Comparison of ENCODE assay signal across 10 cellular contexts in the genomic region with DNA sequence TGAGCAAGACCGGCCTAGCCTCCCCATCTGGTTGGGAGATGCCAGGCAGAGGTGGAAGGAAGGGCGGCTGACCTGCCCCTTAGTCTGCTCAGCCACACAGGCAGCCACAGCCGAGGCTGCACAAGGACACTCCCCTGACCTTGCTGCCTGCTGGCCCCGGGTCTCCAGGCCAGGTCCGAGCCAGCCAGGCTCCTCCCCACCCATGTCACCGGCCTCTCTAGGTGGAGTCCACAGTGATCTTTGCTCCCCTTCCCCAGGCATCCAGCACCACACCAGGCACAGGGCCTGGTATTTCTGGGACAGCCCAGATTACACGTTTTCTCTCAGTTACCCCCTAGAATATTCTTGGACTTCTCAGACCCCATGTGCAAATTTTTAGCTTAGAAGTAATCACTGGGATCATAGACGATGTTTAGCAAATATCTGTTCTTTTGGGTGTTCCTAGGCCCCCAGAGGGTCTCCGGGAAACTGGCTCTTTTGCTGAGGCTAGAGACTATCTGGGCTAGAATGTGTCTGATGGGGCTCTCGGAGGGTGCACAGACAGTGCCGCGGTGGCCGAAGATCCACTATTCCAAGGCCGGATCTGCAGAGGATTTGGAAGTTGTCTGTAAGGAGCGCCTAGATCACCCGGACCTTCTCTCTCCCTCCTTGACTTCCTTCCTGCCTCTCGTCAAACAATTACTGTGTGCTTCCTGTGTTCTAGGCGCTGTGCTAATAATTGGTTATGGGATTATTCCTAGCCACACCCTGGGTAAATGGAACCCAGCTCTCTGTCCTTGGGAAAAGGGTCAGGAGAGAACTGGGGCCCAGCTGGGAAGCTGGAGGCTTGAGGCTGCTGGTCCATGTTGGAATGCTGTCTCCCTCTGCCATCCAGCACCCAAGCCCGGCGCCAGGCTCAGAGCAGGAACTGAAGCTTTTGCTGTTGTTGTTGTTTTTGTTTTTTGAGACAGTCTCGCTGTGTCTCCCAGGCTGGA. TPM values are rescaled to one million over a fixed set of nuclear protein-coding genes. Genes with fewer than 3 reads are reported as not detected.
DNase-seq lines count a peak whose midpoint lies in the region; ATAC-seq, FAIRE-seq and TF ChIP-seq lines count a peak whose summit lies in the region.
"Had no signal": no experiment of that assay in that cellular context is flagged by ENCODE, and none has a peak within 500 bp of the region (broad histone marks: within the 10 kb centered on the region; RNA-seq: fewer than 3 reads in every experiment).

No MANE protein-coding gene starts in this region.

- no peak for FAIRE-seq in small intestine (lab: Jason Lieb, UNC)
- FAIRE-seq: keratinocyte had no signal

- no peaks in the 10 kb centered on the region for H3K36me3 ChIP-seq in GM23248 (ENCODE audit: low read depth)
- no peaks in the 10 kb centered on the region; the same call in 1 of the 2 replicates for H3K36me3 ChIP-seq in RWPE2 (ENCODE audit: low read depth)
- peaks cover 0 to 3% of the 10 kb centered on the region in 2 donors for H3K36me3 ChIP-seq in small intestine (ENCODE audit: control insufficient read depth in 2 of 2, insufficient read depth in 2 of 2, low read length in 2 of 2)

- no peak overlapping the region for H2AFZ ChIP-seq in GM23248

- H3K9me2 ChIP-seq in GM23248 (ENCODE audit: insufficient read depth), result no peaks in the 10 kb centered on the region

- H3K9ac ChIP-seq in GM23248, result no peak overlapping the region

- H3K4me3 ChIP-seq in GM23248 (no peak overlapping the region), RWPE2 (ENCODE audit: severe bottlenecking) (no peak overlapping the region), right cardiac atrium (ENCODE audit: low read length) (no peak overlapping the region), small intestine (ENCODE audit: low read depth in 1 of 2, low read length in 2 of 2) (no peak overlapping the region)

- TF ChIP-seq CTCF in RWPE2 (IDR thresholded peaks at IDR 0.05; ENCODE audit: poor library complexity, severe bottlenecking), result no peak

- intact Hi-C loops in right cardiac atrium (cut with DNase I), result loop anchor here in 1 of 4 donors (10.0 kb wide), 1 partner anchor 96 kb away; the partner anchor contains the start of gene HPCAL1

- in situ Hi-C loops in GM23248 (cut with MboI), result no loop called here

- 84% methylated on average over 21 of the region's 21 CpGs for WGBS in GM23248 (ENCODE audit: low coverage in 1 of 2, low lambda C conversion rate in 2 of 2, missing lambda C conversion rate in 2 of 2), 2 experiments
- 70% methylated on average over 21 of the region's 21 CpGs for WGBS in right cardiac atrium
- 57 to 70% (median 66%) methylated on average over 21 of the region's 21 CpGs for WGBS in small intestine, 3 donors

- no peak for ATAC-seq in RWPE2 (ENCODE audit: low read depth)
- peak; percentile 2 to 46 for ATAC-seq in right cardiac atrium
- ATAC-seq in HG02973 (IDR thresholded peaks at IDR 0.05; ENCODE audit: unreplicated experiment), result no peak

- H3K27ac ChIP-seq in GM23248 (0 out of 2 replicates have a peak overlapping the region, but pooled peaks have one; percentile 29), RWPE2 (ENCODE audit: poor library complexity, severe bottlenecking) (peak overlapping the region; percentile 95), right cardiac atrium (ENCODE audit: low read length) (peak overlapping the region; percentile 53), small intestine (ENCODE audit: low read depth in 1 of 2, low read length in 1 of 2) (peak overlapping the region; percentile 83 to 85)

- DNase-seq in GM23248, result no peak
- no peak for DNase-seq in RWPE2 (ENCODE audit: low spot score)
- DNase-seq in right cardiac atrium, result peak in 1 of 3 donors; percentile 43
- DNase-seq in small intestine, result peak; percentile 79
- DNase-seq in cerebellar cortex (ENCODE audit: low spot score), result no peak
- no peak for DNase-seq in NCI-H446 treated with DMSO at 0.1 percent for 48 hours (lab: John Stamatoyannopoulos, UW)
- DNase-seq: NCI-H2227 treated with DMSO at 0.1 percent for 48 hours; stimulated activated naive CD4-positive, alpha-beta T cell treated with Interleukin-2 at 50 U/mL for 16 hours had no signal

- H3K4me2 ChIP-seq in GM23248 (ENCODE audit: unreplicated experiment), result no peak overlapping the region

- H3K27me3 ChIP-seq in GM23248 (replicated peaks; ENCODE audit: insufficient read depth) (no peaks in the 10 kb centered on the region), RWPE2 (ENCODE audit: insufficient read depth, poor library complexity, severe bottlenecking) (no peaks in the 10 kb centered on the region), right cardiac atrium (ENCODE audit: control insufficient read depth, insufficient read depth) (no peaks in the 10 kb centered on the region), small intestine (ENCODE audit: control insufficient read depth in 2 of 2, insufficient read depth in 2 of 2, low read length in 2 of 2) (no peaks in the 10 kb centered on the region)

- H3K4me1 ChIP-seq in GM23248 (ENCODE audit: insufficient read depth), result peaks cover 42% of the 10 kb centered on the region
- peaks cover 31% of the 10 kb centered on the region for H3K4me1 ChIP-seq in RWPE2 (ENCODE audit: insufficient read depth, poor library complexity, severe bottlenecking)
- H3K4me1 ChIP-seq in right cardiac atrium (ENCODE audit: control insufficient read depth, insufficient read depth, low read length), result peaks cover 12% of the 10 kb centered on the region
- H3K4me1 ChIP-seq in small intestine (ENCODE audit: control insufficient read depth in 2 of 2, insufficient read depth in 1 of 2, low read depth in 1 of 2, low read length in 1 of 2), result peaks cover 5 to 10% of the 10 kb centered on the region in 2 donors

- H3F3A ChIP-seq in GM23248 (ENCODE audit: insufficient read depth), result 0 out of 2 replicates have a peak, but pooled peaks cover 29% of the 10 kb centered on the region

- H3K9me3 ChIP-seq in GM23248 (ENCODE audit: low read depth), result no peaks in the 10 kb centered on the region
- H3K9me3 ChIP-seq in RWPE2 (ENCODE audit: severe bottlenecking), result no peaks in the 10 kb centered on the region
- H3K9me3 ChIP-seq in right cardiac atrium (ENCODE audit: control insufficient read depth, low read length), result no peaks in the 10 kb centered on the region
- H3K9me3 ChIP-seq in small intestine (ENCODE audit: control insufficient read depth, low read depth), result no peaks in the 10 kb centered on the region

- H4K20me1 ChIP-seq in GM23248 (ENCODE audit: insufficient read depth), result no peaks in the 10 kb centered on the region

- H3K79me2 ChIP-seq in GM23248 (ENCODE audit: insufficient read depth), result no peaks in the 10 kb centered on the region

RNA-seq across cellular contexts. Expression of gene ODC1, which starts 46.9 kb away (rescaled TPM):
- total RNA-seq in GM23248 (2014; rRNA removed; shearing (Covaris generic)), result 106 and 114 TPM in 2 replicates
- polyA plus RNA-seq in GM23248 (2016; fragmentation: Nextera tagmentation; extraction: Ambion mirVana), result 58.3 and 61.5 TPM in 2 replicates
- 10 to 100 TPM; 35.2 to 47.9 (median 39.8) TPM for total RNA-seq in right cardiac atrium
- polyA plus RNA-seq in right cardiac atrium, result 17.3 TPM
- 100 to 1,000 TPM in 1 of 3 donors, 10 to 100 TPM in 2; 12.5 to 109 (median 21.9) TPM for polyA plus RNA-seq in small intestine

Comparison
In these comparisons a context has a peak if more than half of its experiments do, and no peak if none do; other contexts are left out.
1. H3K27ac ChIP-seq: peak in every context shown above with its lines; median percentile 95 in RWPE2; 84 in small intestine; 53 in right cardiac atrium; 29 in GM23248.
2. ATAC-seq: peak in right cardiac atrium (2 of 2); none in RWPE2 (single experiment) and HG02973 (single experiment).